In the genomic region with DNA sequence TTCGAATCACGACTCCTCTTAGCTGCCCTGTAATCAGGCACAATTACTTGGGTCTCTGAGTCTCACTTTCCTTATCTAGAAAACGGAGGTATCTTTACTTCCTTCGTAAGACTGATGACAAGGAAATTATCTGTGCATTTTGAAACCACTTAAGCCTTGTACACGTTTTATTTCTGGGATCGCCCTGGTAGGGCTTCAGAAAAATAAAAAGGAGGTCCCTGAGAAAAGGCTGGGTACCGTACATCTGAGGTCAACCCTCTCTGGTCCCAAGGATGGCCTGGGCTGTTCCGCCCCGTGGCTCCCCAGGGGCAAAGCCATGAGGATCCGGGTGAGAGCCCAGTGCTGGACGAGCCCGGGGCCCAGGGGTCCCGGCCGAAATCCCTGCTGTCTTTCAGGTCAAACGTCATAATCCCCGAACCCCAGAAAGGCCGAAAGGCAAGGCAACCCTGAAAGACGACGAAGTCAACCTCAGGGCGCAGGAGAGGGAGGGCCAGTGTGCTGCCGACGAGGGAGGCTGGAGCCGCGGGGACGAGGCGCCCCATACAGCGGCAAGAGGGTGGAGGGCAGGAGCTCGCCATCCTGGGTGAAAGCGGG, we compare ENCODE assay signal across 8 cellular contexts. TPM values are rescaled to one million over a fixed set of nuclear protein-coding genes. Genes with fewer than 3 reads are reported as not detected.
DNase-seq lines count a peak whose midpoint lies in the region; ATAC-seq and TF ChIP-seq lines count a peak whose summit lies in the region.

No MANE protein-coding gene starts in this region.

- WGBS in adrenal gland, 4 donors, result 5 to 12% (median 7%) methylated on average over 13 to 29 of the region's 29 CpGs
- 4% methylated on average over 29 of the region's 29 CpGs for WGBS in thymus

- H3K27ac ChIP-seq in adrenal gland, result peak overlapping the region; percentile 79 to 97 (median 95)
- peak overlapping the region; percentile 99 for H3K27ac ChIP-seq in thymus (ENCODE audit: low read depth)

- H3K4me3 ChIP-seq in adrenal gland (peak overlapping the region; percentile 19 to 97 (median 60)), thymus (ENCODE audit: low read length) (peak overlapping the region; percentile 90)

- H3K9me3 ChIP-seq in adrenal gland (replicated peaks in 1 of 3), result no peaks in the 10 kb centered on the region
- no peaks in the 10 kb centered on the region for H3K9me3 ChIP-seq in thymus (ENCODE audit: control insufficient read depth)

- peak; percentile 3 for ATAC-seq in GM18508 (IDR thresholded peaks at IDR 0.05; ENCODE audit: insufficient read depth, unreplicated experiment)
- ATAC-seq in HG03097 (IDR thresholded peaks at IDR 0.05; ENCODE audit: low FRiP score, unreplicated experiment), result peak; percentile 3

- H3K36me3 ChIP-seq in adrenal gland (replicated peaks in 1 of 2), result peaks cover 0 to 21% of the 10 kb centered on the region in 2 donors
- peaks cover 22% of the 10 kb centered on the region for H3K36me3 ChIP-seq in thymus (ENCODE audit: control insufficient read depth, insufficient read depth)

- intact Hi-C loops in adrenal gland (cut with DNase I), result loop anchor here in 1 of 2 donors (5.0 kb wide), 1 partner anchor 72 kb away; the partner anchor contains the start of gene BCKDK

- TF ChIP-seq CTCF in adrenal gland (IDR thresholded peaks at IDR 0.05), result no peak

- no peak for TF ChIP-seq POLR2A in adrenal gland (IDR thresholded peaks at IDR 0.05)

- H3K27me3 ChIP-seq in adrenal gland, result no peaks in the 10 kb centered on the region
- H3K27me3 ChIP-seq in thymus (ENCODE audit: control insufficient read depth, insufficient read depth), result no peaks in the 10 kb centered on the region

- peak in 1 of 7 donors; percentile 23 for DNase-seq in adrenal gland
- peak; percentile 24 for DNase-seq in left kidney (ENCODE audit: low read depth, low spot score)
- DNase-seq in NCI-H2081 (lab: John Stamatoyannopoulos, UW), result no peak
- no peak for DNase-seq in cerebellum (ENCODE audit: low spot score)
- DNase-seq in NCI-H345 treated with DMSO at 0.1 percent for 48 hours (lab: John Stamatoyannopoulos, UW; ENCODE audit: unreplicated experiment), result no peak

- H3K4me1 ChIP-seq in adrenal gland (replicated peaks in 1 of 2) (peaks cover 25 to 36% of the 10 kb centered on the region in 2 donors), thymus (ENCODE audit: control insufficient read depth, insufficient read depth, low read length) (peaks cover 30% of the 10 kb centered on the region)

RNA-seq across cellular contexts. Expression of gene FUS, which starts 0.7 kb away (rescaled TPM):
- total RNA-seq in adrenal gland, result 100 to 1,000 TPM in 4 of 8 donors, 10 to 100 TPM in 4; 12.7 to 285 (median 87.1) TPM
- 100 to 1,000 TPM; 288 to 536 (median 474) TPM for polyA plus RNA-seq in adrenal gland
- polyA plus RNA-seq in thymus, result 478 TPM
- total RNA-seq in cerebellum, result 85.5 TPM

RNA-seq across cellular contexts. Expression of gene PYCARD, which starts 23.3 kb away (rescaled TPM):
- total RNA-seq in adrenal gland (10 to 100 TPM; 12.5 to 54.4 (median 23.7) TPM), cerebellum (2.4 TPM)
- polyA plus RNA-seq in adrenal gland (10 to 100 TPM in 2 of 3 donors, 1 to 10 TPM in 1; 3.2 to 31.7 (median 30.7) TPM), thymus (62.7 TPM)

RNA-seq across cellular contexts. Expression of gene PRSS36, which starts 29.4 kb away (rescaled TPM):
- total RNA-seq in adrenal gland (10 to 100 TPM in 1 of 8 donors, 1 to 10 TPM in 7; 3.0 to 18.3 (median 7.4) TPM), cerebellum (1.6 TPM)
- polyA plus RNA-seq in adrenal gland (10 to 100 TPM in 1 of 3 donors, 1 to 10 TPM in 2; 1.0 to 17.7 (median 8.2) TPM), thymus (4.3 TPM)

RNA-seq across cellular contexts. Expression of gene TRIM72, which starts 34.7 kb away (rescaled TPM):
- under 1 TPM in 2 of 8 donors, not detected in 6; 0.04 to 0.24 TPM for total RNA-seq in adrenal gland
- polyA plus RNA-seq in adrenal gland, result under 1 TPM in 2 of 3 donors, not detected in 1; 0.03 to 0.08 TPM
- 0.50 TPM for polyA plus RNA-seq in thymus
- total RNA-seq in cerebellum, result 0.64 TPM

RNA-seq across cellular contexts. Expression of gene PYDC1, which starts 37.7 kb away (rescaled TPM):
- not detected for total RNA-seq in adrenal gland
- not detected for polyA plus RNA-seq in adrenal gland
- polyA plus RNA-seq in thymus, result 10.1 TPM
- 0.36 TPM for total RNA-seq in cerebellum
